In genomic region chr4:87745058-87745842, GRCh38 we compare ENCODE assay signal across 25 cellular contexts. TPM values are rescaled to one million over a fixed set of nuclear protein-coding genes. Genes with fewer than 3 reads are reported as not detected.
"Had no signal": no experiment of that assay in that cellular context is flagged by ENCODE, and none has a peak within 500 bp of the region (broad histone marks: within the 10 kb centered on the region; RNA-seq: fewer than 3 reads in every experiment).

No MANE protein-coding gene starts in this region.

- H3K4me3 ChIP-seq: adrenal gland, breast epithelium, suprapubic skin, transverse colon had no signal

- H3K4me3 Mint-ChIP-seq: activated naive CD4-positive, alpha-beta T cell treated with anti-CD3 and anti-CD28 coated beads, Interleukin-2, amount 50 U/mL, for 24 hours; activated T-cell treated with anti-CD3 and anti-CD28 coated beads, Interleukin-2, amount 50 U/mL, for 72 hours; naive thymus-derived CD8-positive, alpha-beta T cell; stimulated activated naive CD8-positive, alpha-beta T cell treated with anti-CD3 and anti-CD28 coated beads, Interleukin-15, Interleukin-2, amounts not matched to agents 100 ng/mL and 50 ng/mL, for 24 hours had no signal

- H3K9me3 Mint-ChIP-seq: activated T-cell treated with anti-CD3 and anti-CD28 coated beads, Interleukin-2, amount 50 U/mL, for 72 hours had no signal

- H3K27me3 Mint-ChIP-seq: activated naive CD4-positive, alpha-beta T cell treated with anti-CD3 and anti-CD28 coated beads, Interleukin-2, amount 50 U/mL, for 24 hours had no signal

- H3K27ac Mint-ChIP-seq: activated naive CD4-positive, alpha-beta T cell treated with anti-CD3 and anti-CD28 coated beads, Interleukin-2, amount 50 U/mL, for 24 hours; activated T-cell treated with anti-CD3 and anti-CD28 coated beads, Interleukin-2, amount 50 U/mL, for 72 hours; naive thymus-derived CD8-positive, alpha-beta T cell; stimulated activated naive CD8-positive, alpha-beta T cell treated with anti-CD3 and anti-CD28 coated beads, Interleukin-15, Interleukin-2, amounts not matched to agents 100 ng/mL and 50 ng/mL, for 24 hours had no signal

- H3K4me1 Mint-ChIP-seq: activated naive CD4-positive, alpha-beta T cell treated with anti-CD3 and anti-CD28 coated beads, Interleukin-2, amount 50 U/mL, for 24 hours; naive thymus-derived CD8-positive, alpha-beta T cell had no signal

- DNase-seq: activated CD4-positive, alpha-beta T cell treated with anti-CD3 and anti-CD28 coated beads, Interleukin-2, amount 50 U/mL, for 1 hour; activated CD8-positive, alpha-beta memory T cell treated with anti-CD3 and anti-CD28 coated beads for 24 hours; activated gamma-delta T cell; activated T-cell treated with anti-CD3 and anti-CD28 coated beads, Interleukin-2, amount 50 U/mL, for 72 hours; adrenal gland; cortex of kidney; head of caudate nucleus; left ventricle myocardium superior; naive thymus-derived CD8-positive, alpha-beta T cell; nucleus accumbens; posterior cingulate gyrus; retina; stimulated activated CD4-positive, alpha-beta T cell treated with anti-CD3 and anti-CD28 coated beads, Interleukin-12 subunit alpha, Interleukin-12 subunit beta, amount 100 ng/mL, for 4 hours; stimulated activated CD4-positive, alpha-beta T cell treated with anti-CD3 and anti-CD28 coated beads, Interleukin-1b, Interleukin-23, amount 100 ng/mL, for 48 hours; stimulated activated CD8-positive, alpha-beta memory T cell treated with anti-CD3 and anti-CD28 coated beads, Interleukin-4, amount 100 ng/mL, for 48 hours; T1000; transverse colon had no signal

- H3K36me3 Mint-ChIP-seq: activated naive CD4-positive, alpha-beta T cell treated with anti-CD3 and anti-CD28 coated beads, Interleukin-2, amount 50 U/mL, for 24 hours; naive thymus-derived CD8-positive, alpha-beta T cell had no signal

- ATAC-seq: activated T-cell treated with anti-CD3 and anti-CD28 coated beads, Interleukin-2, amount 50 U/mL, for 72 hours; left ventricle myocardium superior; naive thymus-derived CD8-positive, alpha-beta T cell had no signal

RNA-seq across cellular contexts. Expression of gene IBSP, which starts 54.1 kb away (rescaled TPM):
- total RNA-seq: activated T-cell treated with anti-CD3 and anti-CD28 coated beads, Interleukin-2, amount 50 U/mL, for 72 hours; adrenal gland; astrocyte; breast epithelium; frontal cortex; kidney epithelial cell; left ventricle myocardium superior; naive thymus-derived CD8-positive, alpha-beta T cell; suprapubic skin; T-helper 1 cell treated with Interleukin-12 subunit alpha and Interleukin-12 subunit beta and Interleukin-4 antibody, amounts not matched to agents 30 ng/mL and 1 ng/mL, for 36 hours; transverse colon had no signal
